In the genomic region with DNA sequence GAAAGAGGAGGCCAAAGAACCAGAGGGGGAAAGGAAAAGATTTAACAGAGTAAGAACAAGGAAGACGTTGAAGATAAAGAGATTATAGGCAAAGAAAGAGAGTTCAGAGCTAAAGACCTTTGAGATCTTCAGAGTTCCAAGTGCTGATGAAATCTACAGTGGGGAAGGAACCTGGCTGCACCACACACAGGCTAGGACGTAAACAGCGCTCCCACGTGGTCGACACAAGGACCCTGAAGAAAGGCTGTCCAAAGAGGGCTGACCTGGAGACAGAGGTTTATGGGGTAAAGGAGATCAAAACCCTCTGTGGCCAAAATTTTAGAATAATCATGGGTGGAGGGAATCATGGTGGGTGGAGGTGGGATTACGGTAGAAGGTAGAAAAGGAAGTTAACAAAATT, we compare ENCODE assay signal across 26 cellular contexts.
"Had no signal": no experiment of that assay in that cellular context is flagged by ENCODE, and none has a peak within 500 bp of the region (broad histone marks: within the 10 kb centered on the region; RNA-seq: fewer than 3 reads in every experiment).

No MANE protein-coding gene starts in this region.

- H3K9me3 Mint-ChIP-seq: activated naive CD4-positive, alpha-beta T cell treated with anti-CD3 and anti-CD28 coated beads for 36 hours; central memory CD8-positive, alpha-beta T cell had no signal

- H3K27ac Mint-ChIP-seq: activated CD4-positive, alpha-beta memory T cell treated with anti-CD3 and anti-CD28 coated beads, Interleukin-2, amount 10 ng/mL, durations not matched to agents 7 days and 5 days; activated CD4-positive, alpha-beta T cell treated with anti-CD3 and anti-CD28 coated beads for 36 hours; activated naive CD4-positive, alpha-beta T cell treated with anti-CD3 and anti-CD28 coated beads for 36 hours; activated naive CD8-positive, alpha-beta T cell; activated T-helper 17 cell treated with anti-CD3 and anti-CD28 coated beads, Interleukin-2, amount 50 U/mL, for 72 hours; brain; T-cell had no signal

- DNase-seq: activated CD4-positive, alpha-beta memory T cell treated with anti-CD3 and anti-CD28 coated beads, Interleukin-2, amount 10 ng/mL, durations not matched to agents 7 days and 5 days; activated CD4-positive, alpha-beta T cell treated with anti-CD3 and anti-CD28 coated beads for 36 hours; activated CD4-positive, alpha-beta T cell treated with anti-CD3 and anti-CD28 coated beads, Interleukin-2, amount 50 U/mL, for 1 hour; activated gamma-delta T cell; activated naive CD4-positive, alpha-beta T cell treated with anti-CD3 and anti-CD28 coated beads for 36 hours; activated T-cell treated with anti-CD3 and anti-CD28 coated beads for 4 hours; activated T-cell treated with anti-CD3 and anti-CD28 coated beads, Interleukin-2, amount 50 U/mL, for 48 hours; amygdala; NCI-H1092; NCI-H1417 treated with DMSO at 0.1 percent for 48 hours; NCI-H1694 treated with DMSO at 0.1 percent for 48 hours; NCI-H2029 treated with DMSO at 0.1 percent for 48 hours; NCI-H345; NCI-H510A; NCI-H526 treated with DMSO at 0.1 percent for 48 hours; NK-92 treated with Interleukin-12 subunit alpha and Interleukin-12 subunit beta, amount 100 ng/mL, for 24 hours; SHP77 treated with DMSO at 0.1 percent for 48 hours; T-cell; T-helper 2 cell had no signal

- H3K4me1 Mint-ChIP-seq: activated CD4-positive, alpha-beta memory T cell treated with anti-CD3 and anti-CD28 coated beads, Interleukin-2, amount 10 ng/mL, durations not matched to agents 7 days and 5 days; activated CD4-positive, alpha-beta T cell treated with anti-CD3 and anti-CD28 coated beads for 36 hours; central memory CD8-positive, alpha-beta T cell; T-cell had no signal

- H3K27ac ChIP-seq: VCaP had no signal

- ATAC-seq: activated CD4-positive, alpha-beta T cell treated with anti-CD3 and anti-CD28 coated beads for 36 hours; activated T-helper 17 cell treated with anti-CD3 and anti-CD28 coated beads, Interleukin-2, amount 50 U/mL, for 72 hours; T-cell had no signal

- H3K36me3 Mint-ChIP-seq: activated naive CD8-positive, alpha-beta T cell; brain; T-cell had no signal

- FAIRE-seq: astrocyte, RCC 7860 had no signal

- H3K4me3 Mint-ChIP-seq: activated CD4-positive, alpha-beta memory T cell treated with anti-CD3 and anti-CD28 coated beads, Interleukin-2, amount 10 ng/mL, durations not matched to agents 7 days and 5 days; activated CD4-positive, alpha-beta T cell treated with anti-CD3 and anti-CD28 coated beads for 36 hours; activated naive CD4-positive, alpha-beta T cell treated with anti-CD3 and anti-CD28 coated beads for 36 hours; activated naive CD8-positive, alpha-beta T cell; activated T-helper 17 cell treated with anti-CD3 and anti-CD28 coated beads, Interleukin-2, amount 50 U/mL, for 72 hours; brain; central memory CD8-positive, alpha-beta T cell; T-cell had no signal
